In the genomic region with DNA sequence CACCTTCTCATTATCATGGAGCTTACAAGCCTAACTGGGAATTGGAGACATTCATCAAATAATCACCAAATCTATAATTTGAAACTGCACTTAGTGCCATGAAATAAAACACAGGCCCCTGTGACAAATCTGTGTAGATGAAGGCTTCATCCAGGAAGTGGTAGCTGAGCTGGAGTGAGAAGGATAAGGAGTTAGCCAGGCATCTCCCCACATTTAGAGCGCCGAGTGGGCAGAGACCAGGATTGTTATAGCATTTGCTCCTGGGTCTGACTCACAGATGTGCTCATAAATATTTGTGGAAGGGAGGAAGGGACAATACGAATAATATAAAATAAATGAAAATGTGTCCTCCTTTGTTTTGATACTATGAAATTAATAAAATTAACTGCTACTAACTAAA, we compare ENCODE assay signal across 8 cellular contexts.
A peak's percentile ranks its signal among the peaks of the same experiment; 100 is the strongest.
DNase-seq lines count a peak whose midpoint lies in the region; ATAC-seq and FAIRE-seq lines count a peak whose summit lies in the region.

No MANE protein-coding gene starts in this region.

- H3K4me3 ChIP-seq in rectal smooth muscle tissue (ENCODE audit: low read length): no peak overlapping the region

- H3K4me1 ChIP-seq in rectal smooth muscle tissue (ENCODE audit: control insufficient read depth, insufficient read depth, low read length): peaks cover 17% of the 10 kb centered on the region

- H3K9ac ChIP-seq in rectal smooth muscle tissue (ENCODE audit: low read length): no peak overlapping the region

- H3K36me3 ChIP-seq in rectal smooth muscle tissue (ENCODE audit: control insufficient read depth, insufficient read depth, low read length): peaks cover 1% of the 10 kb centered on the region

- FAIRE-seq in RCC 7860 (lab: Jason Lieb, UNC): no peak

- H3K27me3 ChIP-seq in rectal smooth muscle tissue (ENCODE audit: control insufficient read depth, insufficient read depth, low read length): no peaks in the 10 kb centered on the region

- DNase-seq in EH (ENCODE audit: low read depth) (peak; percentile 89), RCC 7860 (ENCODE audit: low spot score) (peak; percentile 38), epithelial cell of prostate (ENCODE audit: low read depth, low spot score) (no peak), foreskin melanocyte (no peak), hippocampal formation (lab: John Stamatoyannopoulos, UW) (no peak)
- no peak for DNase-seq in activated CD4-positive, CD25-positive, alpha-beta regulatory T cell treated with anti-CD3 and anti-CD28 coated beads, Interleukin-2, amount 50 U/mL, for 72 hours

- ATAC-seq in GM21825 (IDR thresholded peaks at IDR 0.05; ENCODE audit: unreplicated experiment): no peak

- H3K27ac ChIP-seq in epithelial cell of prostate: peak overlapping the region; percentile 90
- H3K27ac ChIP-seq in rectal smooth muscle tissue (ENCODE audit: low read depth, low read length): peak overlapping the region; percentile 100

Comparison
In these comparisons a context has a peak if more than half of its experiments do, and no peak if none do; other contexts are left out.
1. DNase-seq: peak in EH (single experiment) and RCC 7860 (single experiment); none in epithelial cell of prostate (single experiment), foreskin melanocyte (single experiment), activated CD4-positive, CD25-positive, alpha-beta regulatory T cell treated with anti-CD3 and anti-CD28 coated beads, Interleukin-2, amount 50 U/mL, for 72 hours (single experiment) and hippocampal formation (0 of 2).